In the genomic region with DNA sequence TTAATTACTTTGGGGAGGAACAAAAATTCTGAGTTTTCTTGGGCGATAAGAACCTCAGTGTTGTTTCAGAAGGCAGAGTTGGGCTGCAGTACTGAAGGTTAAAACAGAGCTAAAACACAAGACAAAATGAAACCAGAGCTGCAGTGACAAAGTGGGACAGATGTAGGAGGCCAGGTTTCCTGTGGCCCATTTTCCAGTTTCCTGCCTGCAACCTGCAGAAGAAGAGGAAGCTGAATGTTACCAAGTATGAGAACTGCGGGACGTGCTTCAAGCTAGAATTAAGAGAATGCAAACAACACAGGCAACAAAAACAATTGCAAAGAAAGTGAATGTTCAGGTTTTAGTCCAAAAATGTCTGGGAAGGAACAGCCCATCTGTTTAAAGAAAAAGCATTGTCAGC, we compare ENCODE assay signal across 10 cellular contexts. TPM values are rescaled to one million over a fixed set of nuclear protein-coding genes. Genes with fewer than 3 reads are reported as not detected.
DNase-seq lines count a peak whose midpoint lies in the region; ATAC-seq, FAIRE-seq and TF ChIP-seq lines count a peak whose summit lies in the region.
"Had no signal": no experiment of that assay in that cellular context is flagged by ENCODE, and none has a peak within 500 bp of the region (broad histone marks: within the 10 kb centered on the region; RNA-seq: fewer than 3 reads in every experiment).

No MANE protein-coding gene starts in this region.

- H3K4me1 Mint-ChIP-seq in stimulated activated naive CD8-positive, alpha-beta T cell treated with anti-CD3 and anti-CD28 coated beads, Interleukin-15, amount 100 ng/mL, for 72 hours: peaks cover 93% of the 10 kb centered on the region

- no peak overlapping the region for H3K4me3 ChIP-seq in fibroblast of villous mesenchyme (ENCODE audit: low read depth, low read length)

- no peaks in the 10 kb centered on the region for H3K9me3 Mint-ChIP-seq in stimulated activated naive CD8-positive, alpha-beta T cell treated with anti-CD3 and anti-CD28 coated beads, Interleukin-15, amount 100 ng/mL, for 72 hours
- H3K9me3 Mint-ChIP-seq: CD14-positive monocyte; dendritic cell treated with granulocyte-macrophage colony-stimulating factor and Interleukin-4, amounts not matched to agents 40 ng/mL and 50 ng/mL, for 4 days had no signal

- DNase-seq in activated naive CD4-positive, alpha-beta T cell treated with Interleukin-2 at 50 U/mL for 16 hours: peak; percentile 36
- no peak for DNase-seq in activated naive CD4-positive, alpha-beta T cell treated with anti-CD3 and anti-CD28 coated beads, Interleukin-2, amount 50 U/mL, for 16 hours
- peak; percentile 52 for DNase-seq in UCSD-AML1 (lab: John Stamatoyannopoulos, UW; ENCODE audit: unreplicated experiment)
- peak; percentile 50 for DNase-seq in fibroblast of villous mesenchyme (ENCODE audit: low read depth)
- no peak for DNase-seq in stimulated activated naive CD8-positive, alpha-beta T cell treated with anti-CD3 and anti-CD28 coated beads, Interleukin-15, amount 100 ng/mL, for 72 hours
- DNase-seq in SHP77 treated with DMSO at 0.1 percent for 48 hours (lab: John Stamatoyannopoulos, UW): no peak
- DNase-seq in GM03348 (ENCODE audit: low spot score): no peak
- no peak for DNase-seq in frontal cortex (ENCODE audit: low spot score in 2 of 2)

- no peak for FAIRE-seq in frontal cortex (lab: Jason Lieb, UNC)

- no peak for TF ChIP-seq CTCF in fibroblast of villous mesenchyme (IDR thresholded peaks at IDR 0.05; ENCODE audit: insufficient read depth, low read depth, low read length)

- no peaks in the 10 kb centered on the region for H3K27me3 Mint-ChIP-seq in stimulated activated naive CD8-positive, alpha-beta T cell treated with anti-CD3 and anti-CD28 coated beads, Interleukin-15, amount 100 ng/mL, for 72 hours
- H3K27me3 Mint-ChIP-seq: dendritic cell treated with granulocyte-macrophage colony-stimulating factor and Interleukin-4, amounts not matched to agents 40 ng/mL and 50 ng/mL, for 4 days had no signal

- ATAC-seq in stimulated activated naive CD8-positive, alpha-beta T cell treated with anti-CD3 and anti-CD28 coated beads, Interleukin-15, amount 100 ng/mL, for 72 hours: no peak

- H3K27ac Mint-ChIP-seq in stimulated activated naive CD8-positive, alpha-beta T cell treated with anti-CD3 and anti-CD28 coated beads, Interleukin-15, amount 100 ng/mL, for 72 hours: peak overlapping the region; percentile 17 to 89
- H3K27ac Mint-ChIP-seq: dendritic cell treated with granulocyte-macrophage colony-stimulating factor and Interleukin-4, amounts not matched to agents 40 ng/mL and 50 ng/mL, for 4 days had no signal

- H3K4me3 Mint-ChIP-seq in stimulated activated naive CD8-positive, alpha-beta T cell treated with anti-CD3 and anti-CD28 coated beads, Interleukin-15, amount 100 ng/mL, for 72 hours: peak overlapping the region; percentile 40 to 62
- H3K4me3 Mint-ChIP-seq: dendritic cell treated with granulocyte-macrophage colony-stimulating factor and Interleukin-4, amounts not matched to agents 40 ng/mL and 50 ng/mL, for 4 days had no signal

RNA-seq across cellular contexts. Expression of gene ELK3, which starts 17.8 kb away (rescaled TPM):
- total RNA-seq in fibroblast of villous mesenchyme (23.2 and 24.6 TPM in 2 replicates), frontal cortex (1.6 TPM)

Comparison
In these comparisons a context has a peak if more than half of its experiments do, and no peak if none do; other contexts are left out.
1. DNase-seq: peak in activated naive CD4-positive, alpha-beta T cell treated with Interleukin-2 at 50 U/mL for 16 hours (single experiment), UCSD-AML1 (single experiment) and fibroblast of villous mesenchyme (single experiment); none in activated naive CD4-positive, alpha-beta T cell treated with anti-CD3 and anti-CD28 coated beads, Interleukin-2, amount 50 U/mL, for 16 hours (single experiment), stimulated activated naive CD8-positive, alpha-beta T cell treated with anti-CD3 and anti-CD28 coated beads, Interleukin-15, amount 100 ng/mL, for 72 hours (0 of 2), SHP77 treated with DMSO at 0.1 percent for 48 hours (single experiment), GM03348 (single experiment) and frontal cortex (0 of 2).